9 cellular contexts compared by ENCODE assay signal in the genomic region with DNA sequence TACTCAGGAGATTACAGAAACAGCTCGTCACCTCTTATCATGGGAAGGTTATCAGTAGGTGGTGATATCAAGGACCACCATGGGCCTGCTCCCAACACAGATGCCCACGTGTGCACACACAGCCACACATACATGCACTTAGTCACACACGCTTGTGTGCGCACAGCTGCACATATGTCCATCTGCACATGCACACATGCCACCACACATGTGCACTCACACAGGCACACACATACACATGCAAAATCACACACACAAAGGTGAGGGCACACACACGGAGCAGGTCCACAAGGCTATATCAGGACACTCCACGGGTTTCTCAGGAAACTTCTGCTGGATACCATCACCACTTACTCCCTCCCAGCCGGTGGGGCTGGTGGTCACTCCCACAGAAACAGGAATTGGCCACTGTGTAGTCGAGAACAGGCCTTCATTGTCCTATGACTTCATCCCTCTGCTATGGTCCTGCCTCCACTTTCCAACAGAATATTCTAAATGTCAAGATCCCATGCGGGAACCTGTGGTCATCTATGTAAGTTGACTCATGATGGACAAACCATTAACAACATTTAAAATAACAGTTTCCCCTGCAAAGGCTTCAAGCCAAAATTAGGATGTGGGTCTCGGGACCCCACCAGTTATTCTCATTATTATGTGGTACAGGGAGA. TPM values are rescaled to one million over a fixed set of nuclear protein-coding genes. Genes with fewer than 3 reads are reported as not detected.
DNase-seq lines count a peak whose midpoint lies in the region; ATAC-seq, FAIRE-seq and TF ChIP-seq lines count a peak whose summit lies in the region.
"Had no signal": no experiment of that assay in that cellular context is flagged by ENCODE, and none has a peak within 500 bp of the region (broad histone marks: within the 10 kb centered on the region; RNA-seq: fewer than 3 reads in every experiment).

No MANE protein-coding gene starts in this region.

- no peak for DNase-seq in T-helper 1 cell
- DNase-seq in activated T-helper 1 cell treated with anti-CD3 and anti-CD28 coated beads, Interleukin-12 subunit alpha, Interleukin-12 subunit beta, Interleukin-2, Interleukin-4 antibody, amounts not matched to agents 30 ng/mL and 10 ng/mL and 1 ng/mL, durations not matched to agents 14 hours and 24 hours and 36 hours (ENCODE audit: low spot score): no peak
- DNase-seq in iris pigment epithelial cell (ENCODE audit: low read depth): peak; percentile 90
- no peak for DNase-seq in stimulated activated naive CD8-positive, alpha-beta T cell treated with anti-CD3 and anti-CD28 coated beads, Interleukin-15, amount 100 ng/mL, for 72 hours
- DNase-seq in kidney: no peak
- DNase-seq in stimulated activated CD4-positive, alpha-beta T cell treated with anti-CD3 and anti-CD28 coated beads, Interleukin-15, amount 100 ng/mL, for 24 hours: no peak
- DNase-seq in mesenteric fat pad (ENCODE audit: low spot score): no peak
- DNase-seq: 8988T had no signal

- H3K4me1 Mint-ChIP-seq in T-helper 1 cell treated with Interleukin-12 subunit alpha and Interleukin-12 subunit beta and Interleukin-4 antibody, amounts not matched to agents 30 μg/mL and 1 μg/mL, for 36 hours (ENCODE audit: low read depth): peaks cover 19% of the 10 kb centered on the region
- H3K4me1 Mint-ChIP-seq in activated T-helper 1 cell treated with anti-CD3 and anti-CD28 coated beads, Interleukin-12 subunit alpha, Interleukin-12 subunit beta, Interleukin-2, Interleukin-4 antibody, amounts not matched to agents 30 ng/mL and 10 ng/mL and 1 ng/mL, durations not matched to agents 14 hours and 24 hours and 36 hours (ENCODE audit: low read depth): peaks cover 29% of the 10 kb centered on the region
- peaks cover 47% of the 10 kb centered on the region for H3K4me1 Mint-ChIP-seq in stimulated activated naive CD8-positive, alpha-beta T cell treated with anti-CD3 and anti-CD28 coated beads, Interleukin-15, amount 100 ng/mL, for 72 hours

- H3K9ac ChIP-seq in kidney (ENCODE audit: low read length in 2 of 2): no peak overlapping the region

- intact Hi-C loops in activated T-helper 1 cell treated with anti-CD3 and anti-CD28 coated beads, Interleukin-12 subunit alpha, Interleukin-12 subunit beta, Interleukin-2, Interleukin-4 antibody, amounts not matched to agents 30 ng/mL and 10 ng/mL and 1 ng/mL, durations not matched to agents 14 hours and 24 hours and 36 hours (cut with micrococcal nuclease): loop anchor here (5.0 kb wide), 1 partner anchor 193 kb away; a partner anchor contains a TSS
- intact Hi-C loops in kidney (cut with DNase I): loop anchor here (10.0 kb wide), 1 partner anchor 175 kb away; no protein-coding TSS in a partner anchor

- H3K4me1 ChIP-seq in kidney (ENCODE audit: control insufficient read depth in 1 of 2, insufficient read depth in 1 of 2, low read depth in 1 of 2, low read length in 2 of 2): peaks cover 8 to 16% of the 10 kb centered on the region in 2 donors

- H3K36me3 ChIP-seq in kidney (ENCODE audit: control insufficient read depth in 1 of 2, insufficient read depth in 2 of 2, low read length in 2 of 2): peaks cover 3 to 20% of the 10 kb centered on the region in 2 donors

- no peak for TF ChIP-seq CTCF in kidney (IDR thresholded peaks at IDR 0.05; ENCODE audit: borderline replicate concordance, extremely low read depth, insufficient read depth)

- H3K36me3 Mint-ChIP-seq in T-helper 1 cell treated with Interleukin-12 subunit alpha and Interleukin-12 subunit beta and Interleukin-4 antibody, amounts not matched to agents 30 μg/mL and 1 μg/mL, for 36 hours (ENCODE audit: low read depth): peaks cover 10% of the 10 kb centered on the region
- H3K36me3 Mint-ChIP-seq in activated T-helper 1 cell treated with anti-CD3 and anti-CD28 coated beads, Interleukin-12 subunit alpha, Interleukin-12 subunit beta, Interleukin-2, Interleukin-4 antibody, amounts not matched to agents 30 ng/mL and 10 ng/mL and 1 ng/mL, durations not matched to agents 14 hours and 24 hours and 36 hours (ENCODE audit: low read depth): peaks cover 9% of the 10 kb centered on the region

- H3K4me3 Mint-ChIP-seq in T-helper 1 cell treated with Interleukin-12 subunit alpha and Interleukin-12 subunit beta and Interleukin-4 antibody, amounts not matched to agents 30 μg/mL and 1 μg/mL, for 36 hours: peak overlapping the region; percentile 2
- H3K4me3 Mint-ChIP-seq in activated T-helper 1 cell treated with anti-CD3 and anti-CD28 coated beads, Interleukin-12 subunit alpha, Interleukin-12 subunit beta, Interleukin-2, Interleukin-4 antibody, amounts not matched to agents 30 ng/mL and 10 ng/mL and 1 ng/mL, durations not matched to agents 14 hours and 24 hours and 36 hours: peak overlapping the region; percentile 17
- peak overlapping the region; percentile 46 to 60 for H3K4me3 Mint-ChIP-seq in stimulated activated naive CD8-positive, alpha-beta T cell treated with anti-CD3 and anti-CD28 coated beads, Interleukin-15, amount 100 ng/mL, for 72 hours

- H3K27ac ChIP-seq in kidney (ENCODE audit: low read depth in 2 of 2, low read length in 2 of 2): no peak overlapping the region

- H3K27me3 Mint-ChIP-seq in T-helper 1 cell treated with Interleukin-12 subunit alpha and Interleukin-12 subunit beta and Interleukin-4 antibody, amounts not matched to agents 30 μg/mL and 1 μg/mL, for 36 hours (ENCODE audit: low read depth): no peaks in the 10 kb centered on the region
- H3K27me3 Mint-ChIP-seq in activated T-helper 1 cell treated with anti-CD3 and anti-CD28 coated beads, Interleukin-12 subunit alpha, Interleukin-12 subunit beta, Interleukin-2, Interleukin-4 antibody, amounts not matched to agents 30 ng/mL and 10 ng/mL and 1 ng/mL, durations not matched to agents 14 hours and 24 hours and 36 hours (ENCODE audit: insufficient read depth): no peaks in the 10 kb centered on the region
- H3K27me3 Mint-ChIP-seq in stimulated activated naive CD8-positive, alpha-beta T cell treated with anti-CD3 and anti-CD28 coated beads, Interleukin-15, amount 100 ng/mL, for 72 hours: no peaks in the 10 kb centered on the region

- no peak overlapping the region for H3K27ac Mint-ChIP-seq in T-helper 1 cell treated with Interleukin-12 subunit alpha and Interleukin-12 subunit beta and Interleukin-4 antibody, amounts not matched to agents 30 μg/mL and 1 μg/mL, for 36 hours
- H3K27ac Mint-ChIP-seq in activated T-helper 1 cell treated with anti-CD3 and anti-CD28 coated beads, Interleukin-12 subunit alpha, Interleukin-12 subunit beta, Interleukin-2, Interleukin-4 antibody, amounts not matched to agents 30 ng/mL and 10 ng/mL and 1 ng/mL, durations not matched to agents 14 hours and 24 hours and 36 hours: no peak overlapping the region
- H3K27ac Mint-ChIP-seq in stimulated activated naive CD8-positive, alpha-beta T cell treated with anti-CD3 and anti-CD28 coated beads, Interleukin-15, amount 100 ng/mL, for 72 hours: peak overlapping the region in 1 of 2 donors; percentile 67

- H3K4me3 ChIP-seq in kidney (ENCODE audit: low read length in 2 of 2): no peak overlapping the region

- no peaks in the 10 kb centered on the region for H3K9me3 Mint-ChIP-seq in T-helper 1 cell treated with Interleukin-12 subunit alpha and Interleukin-12 subunit beta and Interleukin-4 antibody, amounts not matched to agents 30 μg/mL and 1 μg/mL, for 36 hours
- no peaks in the 10 kb centered on the region for H3K9me3 Mint-ChIP-seq in activated T-helper 1 cell treated with anti-CD3 and anti-CD28 coated beads, Interleukin-12 subunit alpha, Interleukin-12 subunit beta, Interleukin-2, Interleukin-4 antibody, amounts not matched to agents 30 ng/mL and 10 ng/mL and 1 ng/mL, durations not matched to agents 14 hours and 24 hours and 36 hours
- H3K9me3 Mint-ChIP-seq in stimulated activated naive CD8-positive, alpha-beta T cell treated with anti-CD3 and anti-CD28 coated beads, Interleukin-15, amount 100 ng/mL, for 72 hours: peaks cover 0 to 4% of the 10 kb centered on the region in 2 donors

- no peak for ATAC-seq in stimulated activated naive CD8-positive, alpha-beta T cell treated with anti-CD3 and anti-CD28 coated beads, Interleukin-15, amount 100 ng/mL, for 72 hours

- no peaks in the 10 kb centered on the region for H3K9me3 ChIP-seq in kidney (ENCODE audit: control insufficient read depth in 1 of 2, low read length in 2 of 2)

- no peak for FAIRE-seq in kidney (lab: Jason Lieb, UNC)

RNA-seq across cellular contexts. Expression of a gene that starts 2.2 kb away (rescaled TPM):
- 33.9 and 39.7 TPM in 2 replicates for total RNA-seq in activated T-helper 1 cell treated with anti-CD3 and anti-CD28 coated beads, Interleukin-12 subunit alpha, Interleukin-12 subunit beta, Interleukin-2, Interleukin-4 antibody, amounts not matched to agents 30 ng/mL and 10 ng/mL and 1 ng/mL, durations not matched to agents 14 hours and 24 hours and 36 hours
- total RNA-seq in kidney (31.7 TPM), mesenteric fat pad (50.9 TPM)
- 18.6 TPM for polyA plus RNA-seq in kidney (ENCODE audit: insufficient read depth, low read depth, low replicate concordance)

RNA-seq across cellular contexts. Expression of a gene that starts 42.8 kb away (rescaled TPM):
- 21.4 and 23.9 TPM in 2 replicates for total RNA-seq in activated T-helper 1 cell treated with anti-CD3 and anti-CD28 coated beads, Interleukin-12 subunit alpha, Interleukin-12 subunit beta, Interleukin-2, Interleukin-4 antibody, amounts not matched to agents 30 ng/mL and 10 ng/mL and 1 ng/mL, durations not matched to agents 14 hours and 24 hours and 36 hours
- total RNA-seq in kidney: 71.3 TPM
- 55.4 TPM for polyA plus RNA-seq in kidney (ENCODE audit: insufficient read depth, low read depth, low replicate concordance)
- total RNA-seq in mesenteric fat pad: 59.9 TPM

RNA-seq across cellular contexts. Expression of a gene that starts 56.5 kb away (rescaled TPM):
- 32.1 and 37.3 TPM in 2 replicates for total RNA-seq in activated T-helper 1 cell treated with anti-CD3 and anti-CD28 coated beads, Interleukin-12 subunit alpha, Interleukin-12 subunit beta, Interleukin-2, Interleukin-4 antibody, amounts not matched to agents 30 ng/mL and 10 ng/mL and 1 ng/mL, durations not matched to agents 14 hours and 24 hours and 36 hours
- total RNA-seq in kidney: 54.2 TPM
- polyA plus RNA-seq in kidney (ENCODE audit: insufficient read depth, low read depth, low replicate concordance): 15.8 TPM
- total RNA-seq in mesenteric fat pad: 29.4 TPM

Comparison
In these comparisons a context has a peak if more than half of its experiments do, and no peak if none do; other contexts are left out.
1. H3K4me3 Mint-ChIP-seq: peak in every context shown above with its lines; median percentile 53 in stimulated activated naive CD8-positive, alpha-beta T cell treated with anti-CD3 and anti-CD28 coated beads, Interleukin-15, amount 100 ng/mL, for 72 hours; 17 in activated T-helper 1 cell treated with anti-CD3 and anti-CD28 coated beads, Interleukin-12 subunit alpha, Interleukin-12 subunit beta, Interleukin-2, Interleukin-4 antibody, amounts not matched to agents 30 ng/mL and 10 ng/mL and 1 ng/mL, durations not matched to agents 14 hours and 24 hours and 36 hours; 2 in T-helper 1 cell treated with Interleukin-12 subunit alpha and Interleukin-12 subunit beta and Interleukin-4 antibody, amounts not matched to agents 30 μg/mL and 1 μg/mL, for 36 hours.